Comparison of ENCODE assay signal across 18 cellular contexts in the genomic region with DNA sequence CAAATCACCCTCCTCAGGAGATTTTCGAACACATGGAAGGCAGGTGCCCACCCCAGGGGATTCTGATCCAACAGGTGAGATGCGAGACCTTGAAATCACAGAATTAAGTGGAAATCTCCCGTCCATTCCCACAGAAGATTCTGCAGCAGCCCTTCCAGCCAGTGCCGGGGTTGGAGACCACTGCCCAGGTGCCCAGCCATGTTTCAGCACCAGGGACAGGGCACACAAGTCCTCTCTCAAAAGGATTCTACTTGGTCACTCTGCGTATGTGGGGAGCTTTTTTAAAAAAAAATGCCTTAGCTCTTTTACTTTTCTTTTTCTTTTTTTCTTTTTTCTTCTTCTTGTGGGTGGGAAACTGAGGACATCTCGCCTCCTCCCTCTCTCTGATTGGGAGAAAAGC.
DNase-seq lines count a peak whose midpoint lies in the region; ATAC-seq, FAIRE-seq and TF ChIP-seq lines count a peak whose summit lies in the region.
"Had no signal": no experiment of that assay in that cellular context is flagged by ENCODE, and none has a peak within 500 bp of the region (broad histone marks: within the 10 kb centered on the region; RNA-seq: fewer than 3 reads in every experiment).

No MANE protein-coding gene starts in this region.

- DNase-seq in activated T-cell treated with anti-CD3 and anti-CD28 coated beads, Interleukin-2, amount 50 U/mL, for 24 hours = peak; percentile 6
- DNase-seq in activated T-cell treated with anti-CD3 and anti-CD28 coated beads, Interleukin-2, amount 50 U/mL, for 72 hours = no peak
- DNase-seq in SJCRH30 (peak; percentile 41 to 64), fibroblast of pulmonary artery (ENCODE audit: low read depth) (peak; percentile 38), renal cortical epithelial cell (ENCODE audit: low read depth) (peak; percentile 19), small intestine (no peak), SW480 (ENCODE audit: low spot score) (no peak), NCI-H226 (no peak)
- DNase-seq: amniotic stem cell; CD8-positive, alpha-beta T cell; KBM-7; NCI-H1436 treated with DMSO at 0.1 percent for 48 hours; Peyer's patch; stimulated activated naive CD8-positive, alpha-beta T cell treated with anti-CD3 and anti-CD28 coated beads, Interleukin-15, Interleukin-2, amounts not matched to agents 100 U/mL and 50 U/mL, for 24 hours had no signal

- H3K27me3 ChIP-seq in SJCRH30 (no peaks in the 10 kb centered on the region), small intestine (ENCODE audit: control insufficient read depth in 2 of 2, insufficient read depth in 2 of 2, low read length in 2 of 2) (peaks cover 0 to 12% of the 10 kb centered on the region in 2 donors)

- no peak overlapping the region for H3K4me3 Mint-ChIP-seq in activated T-cell treated with anti-CD3 and anti-CD28 coated beads, Interleukin-2, amount 50 U/mL, for 24 hours
- no peak overlapping the region for H3K4me3 Mint-ChIP-seq in activated T-cell treated with anti-CD3 and anti-CD28 coated beads, Interleukin-2, amount 50 U/mL, for 72 hours
- H3K4me3 Mint-ChIP-seq: CD8-positive, alpha-beta T cell; nephron; T-helper 1 cell treated with Interleukin-12 subunit alpha and Interleukin-12 subunit beta and Interleukin-4 antibody, amounts not matched to agents 30 μg/mL and 1 μg/mL, for 36 hours had no signal

- H3K36me3 ChIP-seq in SJCRH30 = no peaks in the 10 kb centered on the region
- H3K36me3 ChIP-seq in small intestine (ENCODE audit: control insufficient read depth in 2 of 2, insufficient read depth in 2 of 2, low read length in 2 of 2) = no peaks in the 10 kb centered on the region
- H3K36me3 ChIP-seq: Peyer's patch had no signal

- no peak overlapping the region for H3K27ac ChIP-seq in SJCRH30
- no peak overlapping the region for H3K27ac ChIP-seq in small intestine (ENCODE audit: low read depth in 1 of 2, low read length in 1 of 2)
- H3K27ac ChIP-seq: Peyer's patch had no signal

- H3K27ac Mint-ChIP-seq in activated T-cell treated with anti-CD3 and anti-CD28 coated beads, Interleukin-2, amount 50 U/mL, for 24 hours = no peak overlapping the region
- H3K27ac Mint-ChIP-seq in activated T-cell treated with anti-CD3 and anti-CD28 coated beads, Interleukin-2, amount 50 U/mL, for 72 hours = no peak overlapping the region
- H3K27ac Mint-ChIP-seq: CD8-positive, alpha-beta T cell; nephron; T-helper 1 cell treated with Interleukin-12 subunit alpha and Interleukin-12 subunit beta and Interleukin-4 antibody, amounts not matched to agents 30 μg/mL and 1 μg/mL, for 36 hours had no signal

- ATAC-seq in activated T-cell treated with anti-CD3 and anti-CD28 coated beads, Interleukin-2, amount 50 U/mL, for 72 hours (replicated peaks in 1 of 2) = no peak
- ATAC-seq: CD8-positive, alpha-beta T cell had no signal

- WGBS in small intestine, 3 donors = 28 to 34% (median 31%) methylated on average over 6 of the region's 6 CpGs

- peaks cover 14% of the 10 kb centered on the region for H3K4me1 Mint-ChIP-seq in activated T-cell treated with anti-CD3 and anti-CD28 coated beads, Interleukin-2, amount 50 U/mL, for 24 hours (ENCODE audit: low read depth)
- H3K4me1 Mint-ChIP-seq in activated T-cell treated with anti-CD3 and anti-CD28 coated beads, Interleukin-2, amount 50 U/mL, for 72 hours (ENCODE audit: low read depth) = peaks cover 20% of the 10 kb centered on the region

- H3K9me3 Mint-ChIP-seq in activated T-cell treated with anti-CD3 and anti-CD28 coated beads, Interleukin-2, amount 50 U/mL, for 24 hours = no peaks in the 10 kb centered on the region
- no peaks in the 10 kb centered on the region for H3K9me3 Mint-ChIP-seq in activated T-cell treated with anti-CD3 and anti-CD28 coated beads, Interleukin-2, amount 50 U/mL, for 72 hours
- H3K9me3 Mint-ChIP-seq: CD8-positive, alpha-beta T cell; nephron; T-helper 1 cell treated with Interleukin-12 subunit alpha and Interleukin-12 subunit beta and Interleukin-4 antibody, amounts not matched to agents 30 μg/mL and 1 μg/mL, for 36 hours had no signal

- H3K36me3 Mint-ChIP-seq in activated T-cell treated with anti-CD3 and anti-CD28 coated beads, Interleukin-2, amount 50 U/mL, for 24 hours (ENCODE audit: low read depth) = no peaks in the 10 kb centered on the region
- H3K36me3 Mint-ChIP-seq in activated T-cell treated with anti-CD3 and anti-CD28 coated beads, Interleukin-2, amount 50 U/mL, for 72 hours (ENCODE audit: insufficient read depth in 2 of 2) = no peaks in the 10 kb centered on the region
- H3K36me3 Mint-ChIP-seq: CD8-positive, alpha-beta T cell had no signal

- no peak for FAIRE-seq in small intestine (lab: Jason Lieb, UNC)
- FAIRE-seq: G401.6, GM19239 had no signal

- no peak for TF ChIP-seq CTCF in fibroblast of pulmonary artery (IDR thresholded peaks at IDR 0.05; ENCODE audit: low read length, missing control alignments)

- H3K27me3 Mint-ChIP-seq in activated T-cell treated with anti-CD3 and anti-CD28 coated beads, Interleukin-2, amount 50 U/mL, for 24 hours = peaks cover 65% of the 10 kb centered on the region
- peaks cover 81% of the 10 kb centered on the region for H3K27me3 Mint-ChIP-seq in activated T-cell treated with anti-CD3 and anti-CD28 coated beads, Interleukin-2, amount 50 U/mL, for 72 hours (ENCODE audit: low read depth)

- H3K4me3 ChIP-seq in SJCRH30 (no peak overlapping the region), fibroblast of pulmonary artery (replicated peaks; ENCODE audit: low read depth, low read length) (no peak overlapping the region), small intestine (ENCODE audit: low read depth in 1 of 2, low read length in 2 of 2) (no peak overlapping the region)
- H3K4me3 ChIP-seq: Peyer's patch had no signal

- no peaks in the 10 kb centered on the region for H3K9me3 ChIP-seq in SJCRH30 (replicated peaks)
- no peaks in the 10 kb centered on the region for H3K9me3 ChIP-seq in small intestine (ENCODE audit: control insufficient read depth, low read depth)
- H3K9me3 ChIP-seq: Peyer's patch had no signal

- H3K4me1 ChIP-seq in SJCRH30 = peaks cover 6% of the 10 kb centered on the region
- no peaks in the 10 kb centered on the region for H3K4me1 ChIP-seq in small intestine (ENCODE audit: control insufficient read depth in 2 of 2, insufficient read depth in 1 of 2, low read depth in 1 of 2, low read length in 1 of 2)

Comparison
In these comparisons a context has a peak if more than half of its experiments do, and no peak if none do; other contexts are left out.
1. DNase-seq: peak in activated T-cell treated with anti-CD3 and anti-CD28 coated beads, Interleukin-2, amount 50 U/mL, for 24 hours (single experiment), SJCRH30 (2 of 2), fibroblast of pulmonary artery (single experiment) and renal cortical epithelial cell (single experiment); none in activated T-cell treated with anti-CD3 and anti-CD28 coated beads, Interleukin-2, amount 50 U/mL, for 72 hours (0 of 2), small intestine (single experiment), SW480 (single experiment) and NCI-H226 (single experiment).